Comparison of ENCODE assay signal across 1 cellular context in genomic region chr17:80881321-80881720, GRCh38.
TF ChIP-seq lines count a peak whose summit lies in the region.

No MANE protein-coding gene starts in this region.

TF ChIP-seq in IMR-90, 13 proteins besides CTCF, POLR2A, EP300 and RAD21 (continued from another document):
- no peak for TF ChIP-seq ELK1 (IDR thresholded peaks at IDR 0.05; ENCODE audit: borderline replicate concordance, low read depth, low read length)
- TF ChIP-seq SMC3 (IDR thresholded peaks at IDR 0.05; ENCODE audit: low read depth, low read length): no peak
- no peak for TF ChIP-seq NFE2L2 (IDR thresholded peaks at IDR 0.05; ENCODE audit: low read depth, low read length)
- no peak for TF ChIP-seq RFX5 (IDR thresholded peaks at IDR 0.05; ENCODE audit: low read depth, low read length)
- TF ChIP-seq RCOR1 (IDR thresholded peaks at IDR 0.05; ENCODE audit: insufficient replicate concordance, low read length): no peak
- no peak for TF ChIP-seq CEBPB (IDR thresholded peaks at IDR 0.05; ENCODE audit: low read depth, low read length)
- TF ChIP-seq CHD1 (IDR thresholded peaks at IDR 0.05; ENCODE audit: low read depth, low read length): no peak
- no peak for TF ChIP-seq USF2 (IDR thresholded peaks at IDR 0.05; ENCODE audit: low read depth, low read length)
- TF ChIP-seq FOS (IDR thresholded peaks at IDR 0.05; ENCODE audit: low read depth, low read length): no peak
- no peak for TF ChIP-seq MXI1 (IDR thresholded peaks at IDR 0.05; ENCODE audit: borderline replicate concordance, low read depth, low read length)
- no peak for TF ChIP-seq MAZ (IDR thresholded peaks at IDR 0.05; ENCODE audit: borderline replicate concordance, low read depth, low read length)
- no peak for TF ChIP-seq BHLHE40 (IDR thresholded peaks at IDR 0.05; ENCODE audit: low read depth, low read length)
